In genomic region chr14:61269321-61270083, GRCh38 we compare ENCODE assay signal across 8 cellular contexts. TPM values are rescaled to one million over a fixed set of nuclear protein-coding genes. Genes with fewer than 3 reads are reported as not detected.
DNase-seq lines count a peak whose midpoint lies in the region; ATAC-seq, FAIRE-seq and TF ChIP-seq lines count a peak whose summit lies in the region.

No MANE protein-coding gene starts in this region.

- DNase-seq in NCI-H128 (lab: John Stamatoyannopoulos, UW; ENCODE audit: unreplicated experiment) (peak; percentile 81), SW 1271 (lab: John Stamatoyannopoulos, UW) (peak; percentile 42 to 67), left cardiac atrium (peak; percentile 77), pulmonary artery endothelial cell (ENCODE audit: low read depth, low spot score) (peak; percentile 33), urothelium cell line (ENCODE audit: low spot score) (peak; percentile 85)
- peak; percentile 53 for DNase-seq in activated naive CD8-positive, alpha-beta T cell treated with anti-CD3 and anti-CD28 coated beads, Interleukin-2, amount 50 U/mL, for 16 hours (ENCODE audit: low read depth, low spot score)

- FAIRE-seq in urothelium cell line (lab: Jason Lieb, UNC): peak; percentile 98

- intact Hi-C loops in left cardiac atrium (cut with DNase I): no loop called here

- ATAC-seq in HG02678 (IDR thresholded peaks at IDR 0.05; ENCODE audit: unreplicated experiment) (peak; percentile 84), left cardiac atrium (peak; percentile 80 to 83)

- TF ChIP-seq CTCF in GM12874 (IDR thresholded peaks at IDR 0.05; ENCODE audit: insufficient read depth, low read depth, low read length): peak; percentile 67

RNA-seq across cellular contexts. Expression of gene TMEM30B, which starts 11.6 kb away (rescaled TPM):
- total RNA-seq in left cardiac atrium (1 to 10 TPM in 1 of 2 donors, under 1 TPM in 1; 0.82 to 1.5 TPM), pulmonary artery endothelial cell (0.13 and 0.25 TPM in 2 replicates)

RNA-seq across cellular contexts. Expression of gene PRKCH, which starts 51.9 kb away (rescaled TPM):
- total RNA-seq in left cardiac atrium (10 to 100 TPM; 17.6 to 34.8 TPM), pulmonary artery endothelial cell (282 and 283 TPM in 2 replicates)

Comparison
In these comparisons a context has a peak if more than half of its experiments do, and no peak if none do; other contexts are left out.
1. Peak in every context shown above with its lines: DNase-seq and ATAC-seq.
2. DNase-seq: peak in every context shown above with its lines; median percentile 85 in urothelium cell line; 81 in NCI-H128; 77 in left cardiac atrium; 54 in SW 1271; 53 in activated naive CD8-positive, alpha-beta T cell treated with anti-CD3 and anti-CD28 coated beads, Interleukin-2, amount 50 U/mL, for 16 hours; 33 in pulmonary artery endothelial cell.